ENCODE assay signal across 25 cellular contexts in genomic region chr20:16352321-16352720, GRCh38.
DNase-seq lines count a peak whose midpoint lies in the region; ATAC-seq, FAIRE-seq and TF ChIP-seq lines count a peak whose summit lies in the region.
"Had no signal": no experiment of that assay in that cellular context is flagged by ENCODE, and none has a peak within 500 bp of the region (broad histone marks: within the 10 kb centered on the region; RNA-seq: fewer than 3 reads in every experiment).

No MANE protein-coding gene starts in this region.

- no peaks in the 10 kb centered on the region for H3K9me1 ChIP-seq in K562 (ENCODE audit: control insufficient read depth, insufficient read depth, low read length)

- no peak overlapping the region for H3K4me3 Mint-ChIP-seq in stimulated activated naive B cell treated with anti-CD40 and anti-IgM and Interleukin-4, amounts not matched to agents 10 μg/mL and 1 μg/mL and 100 μg/mL, for 72 hours
- H3K4me3 Mint-ChIP-seq: CD14-positive monocyte, IgD-negative memory B cell had no signal

- no peak overlapping the region for H2AK5ac ChIP-seq in mesenchymal stem cell (ENCODE audit: low read length, severe bottlenecking)

- no peak overlapping the region for H3K23ac ChIP-seq in mesenchymal stem cell (ENCODE audit: low read length in 2 of 2)

- no peak overlapping the region for H2BK12ac ChIP-seq in mesenchymal stem cell (ENCODE audit: low read length in 2 of 2)

- no peaks in the 10 kb centered on the region for H3K79me1 ChIP-seq in mesenchymal stem cell (replicated peaks; ENCODE audit: low read length, poor library complexity, severe bottlenecking)

- H3K4me1 ChIP-seq in K562 (replicated peaks in 1 of 2; ENCODE audit: control insufficient read depth in 2 of 2, insufficient read depth in 2 of 2, low read length in 2 of 2) = no peaks in the 10 kb centered on the region
- H3K4me1 ChIP-seq in mesenchymal stem cell (ENCODE audit: control insufficient read depth, insufficient read depth, low read depth, low read length) = peaks cover 9% of the 10 kb centered on the region
- H3K4me1 ChIP-seq: HAP-1 had no signal

- H3K36me3 ChIP-seq in K562 (ENCODE audit: control insufficient read depth, insufficient read depth, low read length) (no peaks in the 10 kb centered on the region), mesenchymal stem cell (ENCODE audit: control insufficient read depth in 1 of 2, insufficient read depth in 2 of 2, low read depth in 1 of 2, low read length in 2 of 2) (no peaks in the 10 kb centered on the region)
- H3K36me3 ChIP-seq: HAP-1 had no signal

- H2BK5ac ChIP-seq in mesenchymal stem cell (ENCODE audit: low read depth, low read length, poor library complexity, severe bottlenecking) = no peak overlapping the region

- TF ChIP-seq EP300 in K562 (IDR thresholded peaks at IDR 0.05; ENCODE audit: low read length) = no peak

- peaks cover 0 to 1% of the 10 kb centered on the region in 2 donors for H3K4me1 Mint-ChIP-seq in stimulated activated naive B cell treated with anti-CD40 and anti-IgM and Interleukin-4, amounts not matched to agents 10 μg/mL and 1 μg/mL and 100 μg/mL, for 72 hours
- H3K4me1 Mint-ChIP-seq: CD14-positive monocyte, IgD-negative memory B cell had no signal

- H3K14ac ChIP-seq in mesenchymal stem cell (ENCODE audit: low read length in 2 of 2) = no peak overlapping the region

- H3K27me3 Mint-ChIP-seq in stimulated activated naive B cell treated with anti-CD40 and anti-IgM and Interleukin-4, amounts not matched to agents 10 μg/mL and 1 μg/mL and 100 μg/mL, for 72 hours = no peaks in the 10 kb centered on the region
- H3K27me3 Mint-ChIP-seq: IgD-negative memory B cell had no signal

- H3K27me3 ChIP-seq in K562 (ENCODE audit: control insufficient read depth in 2 of 2, insufficient read depth in 2 of 2, low read length in 2 of 2) (no peaks in the 10 kb centered on the region), mesenchymal stem cell (ENCODE audit: control insufficient read depth in 1 of 2, insufficient read depth in 1 of 2, low read length in 2 of 2) (no peaks in the 10 kb centered on the region)

- H3K9me3 ChIP-seq in K562 (replicated peaks; ENCODE audit: control insufficient read depth, insufficient read depth, low read depth, low read length) (no peaks in the 10 kb centered on the region), mesenchymal stem cell (ENCODE audit: control insufficient read depth, low read length) (no peaks in the 10 kb centered on the region)
- H3K9me3 ChIP-seq: HAP-1 had no signal

- H3K36me3 Mint-ChIP-seq in stimulated activated naive B cell treated with anti-CD40 and anti-IgM and Interleukin-4, amounts not matched to agents 10 μg/mL and 1 μg/mL and 100 μg/mL, for 72 hours = peaks cover 4 to 10% of the 10 kb centered on the region in 2 donors

- BruUV-seq in K562 (replicated peaks; lab: Mats Ljungman, UMichigan) = no TSS peak

- POLR2A ChIA-PET in K562 (lab: Yijun Ruan, JAX) = no interaction called here

- no peak for TF ChIP-seq RAD21 in K562 (CRISPR knock-in tag; conservative IDR thresholded peaks at IDR 0.05 in 1 of 2, IDR thresholded peaks at IDR 0.05 in 1 of 2)

- in situ Hi-C loops in K562 (cut with MboI) = no loop called here

- no peak for TF ChIP-seq POLR2A in K562 (conservative IDR thresholded peaks at IDR 0.05)

- H2AFZ ChIP-seq in K562 (ENCODE audit: low read depth, low read length) (no peak overlapping the region), mesenchymal stem cell (ENCODE audit: low read depth, low read length) (peak overlapping the region; percentile 56)
- H2AFZ ChIP-seq: GM23248, PC-9 had no signal

- H3K9ac ChIP-seq in K562 (ENCODE audit: insufficient read depth in 1 of 2, low read depth in 2 of 2, low read length in 2 of 2) (no peak overlapping the region), mesenchymal stem cell (ENCODE audit: low read length) (no peak overlapping the region)
- H3K9ac ChIP-seq: GM23248 had no signal

- no peak overlapping the region for H3K18ac ChIP-seq in mesenchymal stem cell (ENCODE audit: low read depth in 1 of 2, low read length in 2 of 2)

- H3K4ac ChIP-seq in mesenchymal stem cell (ENCODE audit: low read depth in 1 of 2, low read length in 2 of 2) = no peak overlapping the region

- H3K4me2 ChIP-seq in K562 (ENCODE audit: insufficient read depth, low read length) (no peak overlapping the region), mesenchymal stem cell (ENCODE audit: low read length, poor library complexity, severe bottlenecking) (no peak overlapping the region)
- H3K4me2 ChIP-seq: PC-9 had no signal

- H4K8ac ChIP-seq in mesenchymal stem cell (ENCODE audit: low read length) = no peak overlapping the region

- H3K9me3 Mint-ChIP-seq in stimulated activated naive B cell treated with anti-CD40 and anti-IgM and Interleukin-4, amounts not matched to agents 10 μg/mL and 1 μg/mL and 100 μg/mL, for 72 hours = no peaks in the 10 kb centered on the region
- H3K9me3 Mint-ChIP-seq: IgD-negative memory B cell had no signal

- no peak for FAIRE-seq in K562 (lab: Jason Lieb, UNC)
- FAIRE-seq: GM19239 had no signal

- H2BK120ac ChIP-seq in mesenchymal stem cell (ENCODE audit: low read depth, low read length) = no peak overlapping the region

- ATAC-seq in K562 (peak; percentile 64; the same call in 2 of the 3 replicates), GM19455 (IDR thresholded peaks at IDR 0.05; ENCODE audit: unreplicated experiment) (no peak)
- no peak for ATAC-seq in stimulated activated naive B cell treated with anti-CD40 and anti-IgM and Interleukin-4, amounts not matched to agents 10 μg/mL and 1 μg/mL and 100 μg/mL, for 72 hours (replicated peaks)

- DNase-seq in DMS 273 (lab: John Stamatoyannopoulos, UW; ENCODE audit: unreplicated experiment) (peak; percentile 12), DMS 273 treated with DMSO at 0.1 percent for 48 hours (lab: John Stamatoyannopoulos, UW) (no peak), K562 (ENCODE audit: extremely low read depth in 1 of 4, low spot score in 3 of 4) (peak; percentile 3 to 16 (median 8)), mesenchymal stem cell (no peak), middle frontal gyrus (ENCODE audit: extremely low spot score, low spot score) (no peak), dermis blood vessel endothelial cell (no peak)
- DNase-seq in stimulated activated naive B cell treated with anti-CD40 and anti-IgM and Interleukin-4, amounts not matched to agents 10 μg/mL and 1 μg/mL and 100 μg/mL, for 72 hours = no peak
- DNase-seq: AML-193; DMS153; GDM1; GM23248; NCI-H1092 treated with DMSO at 0.1 percent for 48 hours; NCI-H146; NCI-H2081 treated with DMSO at 0.1 percent for 48 hours; NCI-H446 treated with DMSO at 0.1 percent for 48 hours; NCI-H69; NK-92 treated with Interleukin-12 subunit alpha and Interleukin-12 subunit beta, amount 100 ng/mL, for 24 hours; PC-9 had no signal

- H4K20me1 ChIP-seq in K562 (replicated peaks; ENCODE audit: control insufficient read depth, insufficient read depth, low read length) = no peaks in the 10 kb centered on the region

- CTCF ChIA-PET in K562 (lab: Yijun Ruan, JAX; ENCODE audit: low intra/inter-chr PET ratio) = no interaction called here

- peak in 2 of 3 experiments; percentile 20 to 46; a peak in 2 of 6 replicates for TF ChIP-seq CTCF in K562 (IDR thresholded peaks at IDR 0.05 in 2 of 3, conservative IDR thresholded peaks at IDR 0.05 in 1 of 3; ENCODE audit: insufficient read depth in 2 of 3, low read depth in 1 of 3, low read length in 3 of 3)

- intact Hi-C loops in K562 (cut with micrococcal nuclease) = loop anchor here (1.0 kb wide), 1 partner anchor 124 kb away; no protein-coding TSS in a partner anchor

- no peak overlapping the region for H2BK15ac ChIP-seq in mesenchymal stem cell (ENCODE audit: low read depth, poor library complexity, severe bottlenecking)

- no peak overlapping the region for H3K27ac ChIP-seq in K562 (ENCODE audit: extremely low read depth, low read depth, low read length)
- no peak overlapping the region for H3K27ac ChIP-seq in mesenchymal stem cell (ENCODE audit: low read length, poor library complexity, severe bottlenecking)
- H3K27ac ChIP-seq: 22Rv1, GM23248, HL-60, PC-9 had no signal

- H3K79me2 ChIP-seq in K562 (ENCODE audit: control insufficient read depth, insufficient read depth, low read length) = no peaks in the 10 kb centered on the region

- no peak overlapping the region for H3K4me3 ChIP-seq in K562
- no peak overlapping the region for H3K4me3 ChIP-seq in mesenchymal stem cell (ENCODE audit: insufficient read depth in 1 of 2, low read depth in 1 of 2, low read length in 2 of 2)
- H3K4me3 ChIP-seq: GM23248, HAP-1, PC-9 had no signal

- WGBS in K562 (ENCODE audit: insufficient coverage, low coverage, missing lambda C conversion rate) = 13% methylated on average over 4 of the region's 4 CpGs
- 88% methylated on average over 4 of the region's 4 CpGs for WGBS in mesenchymal stem cell

- H4K91ac ChIP-seq in mesenchymal stem cell (ENCODE audit: low read length) = no peak overlapping the region

- peak overlapping the region; percentile 53 for H3K27ac Mint-ChIP-seq in stimulated activated naive B cell treated with anti-CD40 and anti-IgM and Interleukin-4, amounts not matched to agents 10 μg/mL and 1 μg/mL and 100 μg/mL, for 72 hours
- H3K27ac Mint-ChIP-seq: IgD-negative memory B cell had no signal

TF ChIP-seq in K562, 482 proteins besides CTCF, POLR2A, EP300 and RAD21 (continues in another document):
- TF ChIP-seq GTF2A2 (tag; IDR thresholded peaks at IDR 0.05) (no peak), SMAD2 (IDR thresholded peaks at IDR 0.05; ENCODE audit: low read depth, low read length) (no peak), SIN3B (IDR thresholded peaks at IDR 0.05; ENCODE audit: low read depth) (no peak), VEZF1 (CRISPR knock-in tag; IDR thresholded peaks at IDR 0.05) (no peak)

Comparison
In these comparisons a context has a peak if more than half of its experiments do, and no peak if none do; other contexts are left out.
1. DNase-seq: peak in DMS 273 (single experiment) and K562 (4 of 4); none in DMS 273 treated with DMSO at 0.1 percent for 48 hours (single experiment), mesenchymal stem cell (single experiment), stimulated activated naive B cell treated with anti-CD40 and anti-IgM and Interleukin-4, amounts not matched to agents 10 μg/mL and 1 μg/mL and 100 μg/mL, for 72 hours (single experiment), middle frontal gyrus (single experiment) and dermis blood vessel endothelial cell (single experiment).